In the genomic region with DNA sequence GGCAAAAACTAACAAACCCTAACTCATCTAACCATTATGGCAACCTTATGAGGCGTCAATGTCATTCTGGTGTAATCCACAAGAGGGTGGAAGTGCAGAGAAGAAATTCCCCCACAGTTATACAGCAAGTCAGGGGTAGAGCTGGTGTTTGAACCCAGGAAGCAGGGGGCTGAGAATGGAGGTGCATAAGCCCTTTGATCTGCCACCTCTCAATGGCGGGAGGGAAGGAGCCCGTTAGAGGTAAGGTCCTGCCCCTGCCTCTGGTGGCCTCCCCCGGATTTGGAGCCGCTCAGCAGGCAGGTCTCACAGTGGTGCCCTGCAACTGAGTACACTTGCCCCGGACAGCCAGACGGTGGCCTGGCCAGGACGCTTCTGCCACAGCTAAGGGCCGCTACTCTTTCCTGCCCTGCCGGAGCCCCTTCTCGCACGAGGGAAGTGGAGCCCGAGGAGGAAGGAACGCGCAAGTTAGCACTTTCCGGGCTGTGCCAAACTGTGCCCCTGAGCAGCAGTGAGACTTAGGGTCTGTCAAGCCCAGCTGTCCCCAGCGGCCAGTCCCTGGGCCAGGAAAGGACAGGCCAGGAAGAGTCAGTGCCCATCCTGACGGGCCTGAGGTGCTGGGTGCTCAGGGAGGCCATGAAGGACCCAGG, we compare ENCODE assay signal across 8 cellular contexts. TPM values are rescaled to one million over a fixed set of nuclear protein-coding genes. Genes with fewer than 3 reads are reported as not detected.
A peak's percentile ranks its signal among the peaks of the same experiment; 100 is the strongest.
DNase-seq lines count a peak whose midpoint lies in the region; ATAC-seq, FAIRE-seq and TF ChIP-seq lines count a peak whose summit lies in the region.

No MANE protein-coding gene starts in this region.

- no peak overlapping the region for H2AFZ ChIP-seq in PC-3 (ENCODE audit: low read length)
- H2AFZ ChIP-seq in H1 (ENCODE audit: low read length), result no peak overlapping the region
- no peak overlapping the region for H2AFZ ChIP-seq in osteoblast (ENCODE audit: low read length)

- H2BK20ac ChIP-seq in H1 (ENCODE audit: low read length), result peak overlapping the region; percentile 82; the same call in 1 of the 2 replicates

- no peak overlapping the region for H3K23ac ChIP-seq in H1 (ENCODE audit: insufficient read length)

- H3K18ac ChIP-seq in H1 (ENCODE audit: extremely low read depth, low read length), result peak overlapping the region; percentile 66; the same call in 1 of the 2 replicates

- no peaks in the 10 kb centered on the region for H3K9me3 ChIP-seq in PC-3 (ENCODE audit: low read length)
- no peaks in the 10 kb centered on the region for H3K9me3 ChIP-seq in H1 (ENCODE audit: insufficient read depth in 2 of 2, low read depth in 1 of 2, low read length in 1 of 2)
- no peaks in the 10 kb centered on the region for H3K9me3 ChIP-seq in osteoblast (ENCODE audit: low read depth, low read length)

- H3K4ac ChIP-seq in H1 (replicated peaks; ENCODE audit: insufficient read length, low read depth, low read length), result no peak overlapping the region

- FAIRE-seq in GM12891 (lab: Jason Lieb, UNC), result peak; percentile 66
- peak; percentile 32 for FAIRE-seq in H1 (lab: Jason Lieb, UNC)

- peak; percentile 32 to 58 for TF ChIP-seq RAD21 in H1 (IDR thresholded peaks at IDR 0.05 in 1 of 2, conservative IDR thresholded peaks at IDR 0.05 in 1 of 2; ENCODE audit: low read depth in 2 of 2, low read length in 2 of 2)

- H3K9ac ChIP-seq in PC-3 (ENCODE audit: low read length), result no peak overlapping the region
- no peak overlapping the region for H3K9ac ChIP-seq in H1 (replicated peaks in 1 of 4; ENCODE audit: extremely low read depth in 1 of 4, low read depth in 3 of 4, low read length in 3 of 4)

- WGBS in H1 (ENCODE audit: extremely low coverage in 1 of 2, insufficient coverage in 1 of 2, insufficient read length in 1 of 2, insufficient replicate concordance in 2 of 2, low coverage in 1 of 2, low lambda C conversion rate in 2 of 2, missing lambda C conversion rate in 1 of 2), 2 experiments, result 78% methylated on average over 18 of the region's 18 CpGs; no CpG with 5 or more reads in 1 of the 2 experiments

- H4K20me1 ChIP-seq in PC-3 (ENCODE audit: low read length) (no peaks in the 10 kb centered on the region), H1 (replicated peaks in 1 of 2; ENCODE audit: control insufficient read depth in 1 of 2, insufficient read depth in 2 of 2, low read length in 2 of 2) (no peaks in the 10 kb centered on the region), osteoblast (ENCODE audit: insufficient read depth, low read length) (no peaks in the 10 kb centered on the region)

- peak overlapping the region; percentile 76; the same call in 1 of the 2 replicates for H2BK5ac ChIP-seq in H1 (ENCODE audit: low read depth, low read length)

- H3K4me3 ChIP-seq in PC-3 (ENCODE audit: low read length) (no peak overlapping the region), H1 (ENCODE audit: extremely low read depth in 1 of 4, insufficient read depth in 2 of 4, low read depth in 3 of 4, low read length in 4 of 4) (no peak overlapping the region), osteoblast (ENCODE audit: insufficient read depth, low read length) (no peak overlapping the region)

- DNase-seq in GM12891 (ENCODE audit: insufficient read length, low spot score), result no peak
- no peak for DNase-seq in PC-3
- no peak for DNase-seq in H1 (ENCODE audit: low read depth in 1 of 2, low spot score in 2 of 2)
- peak; percentile 54 for DNase-seq in osteoblast (ENCODE audit: insufficient read length, low spot score, missing footprints)
- no peak for DNase-seq in SW480 (ENCODE audit: low spot score)

- intact Hi-C loops in PC-3 (cut with micrococcal nuclease), result no loop called here

- TF ChIP-seq CTCF in PC-3 (conservative IDR thresholded peaks at IDR 0.05; ENCODE audit: low read depth, low read length), result peak; percentile 35
- TF ChIP-seq CTCF in H1 (IDR thresholded peaks at IDR 0.05; ENCODE audit: control extremely low read depth in 1 of 3, insufficient read depth in 1 of 3, low read depth in 1 of 3, low read length in 3 of 3), result peak in 2 of 3 experiments; percentile 40 to 45; a peak in 2 of 4 replicates
- no peak for TF ChIP-seq CTCF in osteoblast (IDR thresholded peaks at IDR 0.05; ENCODE audit: extremely low read depth, low read depth, low read length)

- no TSS peak for BruUV-seq in PC-3 (replicated peaks; lab: Mats Ljungman, UMichigan)

- H2BK120ac ChIP-seq in H1 (replicated peaks; ENCODE audit: low read depth, low read length), result no peak overlapping the region

- H4K91ac ChIP-seq in H1 (replicated peaks; ENCODE audit: insufficient read length, low read length), result peak overlapping the region; percentile 47

- no peak overlapping the region for H3K14ac ChIP-seq in H1 (ENCODE audit: insufficient read length)

- H3K4me2 ChIP-seq in PC-3 (ENCODE audit: low read length) (no peak overlapping the region), H1 (ENCODE audit: insufficient read depth in 1 of 2, low read depth in 2 of 2, low read length in 2 of 2) (no peak overlapping the region), osteoblast (ENCODE audit: insufficient read depth, low read length) (no peak overlapping the region)

- TF ChIP-seq POLR2A in GM12891 (IDR thresholded peaks at IDR 0.05; ENCODE audit: low read depth, low read length), result no peak
- TF ChIP-seq POLR2A in H1 (IDR thresholded peaks at IDR 0.05; ENCODE audit: control extremely low read depth in 1 of 2, low read depth in 2 of 2, low read length in 2 of 2), result no peak

- ATAC-seq in PC-3 (no peak; the same call in 1 of the 2 replicates), GM19351 (IDR thresholded peaks at IDR 0.05; ENCODE audit: unreplicated experiment) (no peak), GM21529 (IDR thresholded peaks at IDR 0.05; ENCODE audit: unreplicated experiment) (no peak), HG03159 (IDR thresholded peaks at IDR 0.05; ENCODE audit: unreplicated experiment) (no peak)

- no peak overlapping the region; the same call in 1 of the 2 replicates for H2BK15ac ChIP-seq in H1 (ENCODE audit: low read length)

- no peak overlapping the region for H2AK5ac ChIP-seq in H1 (ENCODE audit: low read depth, low read length)

- peak overlapping the region; percentile 64; the same call in 1 of the 2 replicates for H2BK12ac ChIP-seq in H1 (ENCODE audit: low read depth, low read length)

- H3K4me1 ChIP-seq in PC-3 (ENCODE audit: insufficient read depth, low read length), result peaks cover 2% of the 10 kb centered on the region; the same call in 1 of the 2 replicates
- H3K4me1 ChIP-seq in H1 (replicated peaks in 1 of 4; ENCODE audit: control insufficient read depth in 3 of 4, insufficient read depth in 4 of 4, low read length in 3 of 4), result peaks cover 0 to 30% (median 19%) of the 10 kb centered on the region in 4 experiments; a peak in 6 of 7 replicates
- H3K4me1 ChIP-seq in osteoblast (ENCODE audit: insufficient read depth, low read length), result no peaks in the 10 kb centered on the region

- H3K27ac ChIP-seq in PC-3 (ENCODE audit: low read length) (no peak overlapping the region), H1 (ENCODE audit: low read depth, low read length) (no peak overlapping the region), osteoblast (ENCODE audit: low read depth, low read length) (no peak overlapping the region)

- CTCF ChIA-PET in PC-3 (lab: Charles Lee), result no interaction called here
- CTCF ChIA-PET in H1 (lab: Charles Lee; ENCODE audit: partially characterized antibody), result interaction anchor here (0.6 to 9.7 kb wide), 29 partner anchors 8 to 397 kb away, joined by 3 to 163 read pairs (median 6); a partner anchor contains a TSS

- H3K36me3 ChIP-seq in PC-3 (ENCODE audit: low read depth, low read length) (no peaks in the 10 kb centered on the region), H1 (ENCODE audit: control insufficient read depth in 2 of 4, insufficient read depth in 4 of 4, low read length in 3 of 4) (no peaks in the 10 kb centered on the region), osteoblast (ENCODE audit: insufficient read depth, low read length) (no peaks in the 10 kb centered on the region)

- POLR2A ChIA-PET in PC-3 (lab: Charles Lee; ENCODE audit: unreplicated experiment), result no interaction called here
- POLR2A ChIA-PET in H1 (lab: Charles Lee; ENCODE audit: partially characterized antibody), result interaction anchor here (0.9 to 1.5 kb wide), 2 partner anchors 10 to 123 kb away, joined by 3 to 4 read pairs; no protein-coding TSS in a partner anchor

- H3K27me3 ChIP-seq in PC-3 (ENCODE audit: low read length), result peaks cover 61% of the 10 kb centered on the region
- H3K27me3 ChIP-seq in H1 (replicated peaks in 1 of 4; ENCODE audit: control insufficient read depth in 3 of 4, extremely low read depth in 1 of 4, insufficient read depth in 3 of 4, low read length in 3 of 4), result no peaks in the 10 kb centered on the region; a peak in 1 of 7 replicates
- peaks cover 14% of the 10 kb centered on the region for H3K27me3 ChIP-seq in osteoblast (ENCODE audit: insufficient read depth, low read length)

- H3F3A ChIP-seq in PC-3 (ENCODE audit: low read length, unreplicated experiment), result no peaks in the 10 kb centered on the region

- no peak overlapping the region for H4K8ac ChIP-seq in H1 (ENCODE audit: extremely low read depth, insufficient read depth, low read length)

- H4K5ac ChIP-seq in H1 (ENCODE audit: insufficient read length, low read depth, low read length), result no peak overlapping the region

- TF ChIP-seq EP300 in H1 (IDR thresholded peaks at IDR 0.05; ENCODE audit: borderline replicate concordance in 1 of 2, low read depth in 2 of 2, low read length in 2 of 2), result no peak

- no peaks in the 10 kb centered on the region for H3K9me2 ChIP-seq in PC-3 (replicated peaks; ENCODE audit: low read length)

- H3K23me2 ChIP-seq in H1 (ENCODE audit: low read depth, low read length), result no peaks in the 10 kb centered on the region

- H3K79me1 ChIP-seq in H1 (ENCODE audit: low read depth, low read length), result no peaks in the 10 kb centered on the region

- H3K79me2 ChIP-seq in PC-3 (ENCODE audit: low read length), result no peaks in the 10 kb centered on the region
- H3K79me2 ChIP-seq in H1 (ENCODE audit: control insufficient read depth in 1 of 2, insufficient read depth in 2 of 2, low read length in 2 of 2), result no peaks in the 10 kb centered on the region
- H3K79me2 ChIP-seq in osteoblast (ENCODE audit: insufficient read depth, low read length), result no peaks in the 10 kb centered on the region

- no peak overlapping the region for H3K56ac ChIP-seq in H1 (replicated peaks; ENCODE audit: insufficient read length, low read depth, low read length)

RNA-seq across cellular contexts. Expression of a gene that starts 1.1 kb away (rescaled TPM):
- polyA plus RNA-seq in GM12891 (2012; ENCODE audit: low read depth, missing spikeins), result 2.2 TPM
- total RNA-seq in PC-3 (2014; rRNA removed) (not detected in 2 replicates), osteoblast (not detected in 2 replicates)
- 0.99 and 1.1 TPM in 2 replicates for total RNA-seq in H1 (2021; fragmentation: NEBNext Ultra II Directional; extraction: Animal tissue kit (Norgen Biotek cat#: 25700))
- polyA plus RNA-seq in H1 (2011; rRNA removed), result 0.89 and 1.6 TPM in 2 replicates
- 1.2 TPM for polyA plus RNA-seq in H1 (2011; cell fraction: cytosol; rRNA removed)
- polyA plus RNA-seq in H1 (2011; cell fraction: nucleus; rRNA removed), result 3.1 TPM
- 0.84 to 1.1 TPM (median 0.98 TPM) in 4 replicates for polyA plus RNA-seq in H1 (2012, experiment 1 of 2)
- 0.21 TPM for polyA plus RNA-seq in H1 (2012, experiment 2 of 2)
- polyA plus RNA-seq in H1 (2013, experiment 1 of 2), result 2.0 TPM
- 1.2 TPM for polyA plus RNA-seq in H1 (2013, experiment 2 of 2)
- polyA minus RNA-seq in H1 (2011; rRNA and poly(A)+ RNA removed), result 0.95 and 1.7 TPM in 2 replicates
- polyA minus RNA-seq in H1 (2011; cell fraction: cytosol; rRNA and poly(A)+ RNA removed), result 0.59 TPM
- 4.4 TPM for polyA minus RNA-seq in H1 (2011; cell fraction: nucleus; rRNA and poly(A)+ RNA removed)

RNA-seq across cellular contexts. Expression of a gene that starts 26.4 kb away (rescaled TPM):
- polyA plus RNA-seq in GM12891 (2012; ENCODE audit: low read depth, missing spikeins), result 0.04 TPM
- total RNA-seq in PC-3 (2014; rRNA removed), result not detected in 2 replicates
- total RNA-seq in H1 (2021; fragmentation: NEBNext Ultra II Directional; extraction: Animal tissue kit (Norgen Biotek cat#: 25700)), result 0.19 and 0.27 TPM in 2 replicates
- polyA plus RNA-seq in H1 (2011; rRNA removed), result 0.24 and 0.25 TPM in 2 replicates
- 0.16 TPM for polyA plus RNA-seq in H1 (2011; cell fraction: cytosol; rRNA removed)
- 0.39 TPM for polyA plus RNA-seq in H1 (2011; cell fraction: nucleus; rRNA removed)
- polyA plus RNA-seq in H1 (2012, experiment 1 of 2), result 0.08 to 0.35 TPM (median 0.18 TPM) in 4 replicates
- polyA plus RNA-seq in H1 (2012, experiment 2 of 2), result 0.04 TPM
- 0.10 TPM for polyA plus RNA-seq in H1 (2013, experiment 1 of 2)
- polyA plus RNA-seq in H1 (2013, experiment 2 of 2), result 0.22 TPM
- 0.10 and 0.54 TPM in 2 replicates for polyA minus RNA-seq in H1 (2011; rRNA and poly(A)+ RNA removed)
- not detected for polyA minus RNA-seq in H1 (2011; cell fraction: cytosol; rRNA and poly(A)+ RNA removed)
- 3.2 TPM for polyA minus RNA-seq in H1 (2011; cell fraction: nucleus; rRNA and poly(A)+ RNA removed)
- total RNA-seq in osteoblast, result not detected in 2 replicates

RNA-seq across cellular contexts. Expression of a gene that starts 53.0 kb away (rescaled TPM):
- 0.35 TPM for polyA plus RNA-seq in GM12891 (2012; ENCODE audit: low read depth, missing spikeins)
- total RNA-seq in PC-3 (2014; rRNA removed) (not detected in 2 replicates), osteoblast (not detected in 2 replicates)
- 44.6 and 50.0 TPM in 2 replicates for total RNA-seq in H1 (2021; fragmentation: NEBNext Ultra II Directional; extraction: Animal tissue kit (Norgen Biotek cat#: 25700))
- polyA plus RNA-seq in H1 (2011; rRNA removed), result 117 and 151 TPM in 2 replicates
- 117 TPM for polyA plus RNA-seq in H1 (2011; cell fraction: cytosol; rRNA removed)
- 137 TPM for polyA plus RNA-seq in H1 (2011; cell fraction: nucleus; rRNA removed)
- polyA plus RNA-seq in H1 (2012, experiment 1 of 2), result 45.7 to 68.5 TPM (median 67.3 TPM) in 4 replicates
- 67.1 TPM for polyA plus RNA-seq in H1 (2012, experiment 2 of 2)
- polyA plus RNA-seq in H1 (2013, experiment 1 of 2), result 51.8 TPM
- 57.8 TPM for polyA plus RNA-seq in H1 (2013, experiment 2 of 2)
- 64.2 and 70.4 TPM in 2 replicates for polyA minus RNA-seq in H1 (2011; rRNA and poly(A)+ RNA removed)
- 17.0 TPM for polyA minus RNA-seq in H1 (2011; cell fraction: cytosol; rRNA and poly(A)+ RNA removed)
- 34.0 TPM for polyA minus RNA-seq in H1 (2011; cell fraction: nucleus; rRNA and poly(A)+ RNA removed)

Comparison
In these comparisons a context has a peak if more than half of its experiments do, and no peak if none do; other contexts are left out.
1. RNA of a gene that starts 53.0 kb away (total RNA-seq): 44.6 to 50.0 TPM in H1; not detected in PC-3 and not detected in osteoblast; every median in the first group is over 10 times any median in the second.